ENCODE assay signal across 8 cellular contexts in genomic region chr18:10560457-10561045, GRCh38. TPM values are rescaled to one million over a fixed set of nuclear protein-coding genes. Genes with fewer than 3 reads are reported as not detected.
A peak's percentile ranks its signal among the peaks of the same experiment; 100 is the strongest.
DNase-seq lines count a peak whose midpoint lies in the region; ATAC-seq, FAIRE-seq and TF ChIP-seq lines count a peak whose summit lies in the region.

No MANE protein-coding gene starts in this region.

- H3K4me3 ChIP-seq in right lobe of liver = peak overlapping the region in 2 of 3 donors; percentile 31 to 33

- H3K9me3 ChIP-seq in right lobe of liver = no peaks in the 10 kb centered on the region

- TF ChIP-seq CTCF in right lobe of liver (IDR thresholded peaks at IDR 0.05) = peak; percentile 75 to 76 (median 76)

- peaks cover 0 to 7% (median 0%) of the 10 kb centered on the region in 4 donors for H3K4me1 ChIP-seq in right lobe of liver

- TF ChIP-seq POLR2A in right lobe of liver (IDR thresholded peaks at IDR 0.05) = no peak

- no peak overlapping the region for H3K27ac ChIP-seq in right lobe of liver

- DNase-seq in NCI-H2196 (lab: John Stamatoyannopoulos, UW; ENCODE audit: unreplicated experiment) (peak; percentile 91), dermis blood vessel endothelial cell (peak; percentile 87), right lobe of liver (peak; percentile 59 to 76 (median 65))
- peak; percentile 26 to 54 for DNase-seq in activated CD4-positive, alpha-beta T cell treated with anti-CD3 and anti-CD28 coated beads for 4 hours
- DNase-seq in stimulated activated CD4-positive, alpha-beta T cell treated with anti-CD3 and anti-CD28 coated beads, Interleukin-4, amount 100 ng/mL, for 1 hour = peak; percentile 54

- H3K27me3 ChIP-seq in right lobe of liver = no peaks in the 10 kb centered on the region

- 18% methylated on average over 14 of the region's 17 CpGs for whole genome bisulfite sequencing in right lobe of liver (ENCODE audit: insufficient coverage, low coverage, low lambda C conversion rate, missing lambda C conversion rate)

- peaks cover 0 to 7% (median 2%) of the 10 kb centered on the region in 4 donors for H3K36me3 ChIP-seq in right lobe of liver

- FAIRE-seq in G401.6 (lab: Jason Lieb, UNC) = peak; percentile 15

- intact Hi-C loops in right lobe of liver (cut with DNase I) = no loop called here

- peak; percentile 72 for ATAC-seq in HG02759 (IDR thresholded peaks at IDR 0.05; ENCODE audit: unreplicated experiment)
- peak; percentile 79 to 88 (median 84) for ATAC-seq in right lobe of liver
- ATAC-seq in HG03457 (IDR thresholded peaks at IDR 0.05; ENCODE audit: unreplicated experiment) = no peak

RNA-seq across cellular contexts. Expression of gene NAPG, which starts 34.7 kb away (rescaled TPM):
- total RNA-seq in dermis blood vessel endothelial cell (43.6 and 44.4 TPM in 2 replicates), right lobe of liver (10 to 100 TPM; 10.7 to 20.6 (median 14.1) TPM)

Comparison
In these comparisons a context has a peak if more than half of its experiments do, and no peak if none do; other contexts are left out.
1. DNase-seq: peak in every context shown above with its lines; median percentile 91 in NCI-H2196; 87 in dermis blood vessel endothelial cell; 65 in right lobe of liver; 54 in stimulated activated CD4-positive, alpha-beta T cell treated with anti-CD3 and anti-CD28 coated beads, Interleukin-4, amount 100 ng/mL, for 1 hour; 40 in activated CD4-positive, alpha-beta T cell treated with anti-CD3 and anti-CD28 coated beads for 4 hours.